Comparison of ENCODE assay signal across 31 cellular contexts in the genomic region with DNA sequence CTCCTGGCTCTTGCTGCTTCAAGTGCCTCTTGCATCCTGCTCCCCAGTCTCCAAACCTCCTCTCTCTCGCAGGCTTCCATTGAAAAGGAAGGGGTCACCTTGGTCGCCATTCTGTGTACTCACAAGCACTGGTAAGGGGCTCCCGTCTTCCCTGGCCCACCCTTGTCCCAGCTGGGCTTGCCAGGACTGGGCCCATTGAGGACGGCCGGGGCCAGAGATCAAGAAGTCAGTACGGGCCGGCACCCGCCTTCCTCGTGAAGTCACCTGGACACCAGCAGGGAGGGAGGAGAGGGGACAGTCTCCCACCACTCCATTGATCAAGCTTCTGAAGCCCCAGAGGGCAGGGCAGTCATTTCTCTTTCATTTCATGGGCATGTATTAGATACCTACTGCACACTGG. TPM values are rescaled to one million over a fixed set of nuclear protein-coding genes. Genes with fewer than 3 reads are reported as not detected.
"Had no signal": no experiment of that assay in that cellular context is flagged by ENCODE, and none has a peak within 500 bp of the region (broad histone marks: within the 10 kb centered on the region; RNA-seq: fewer than 3 reads in every experiment).

No MANE protein-coding gene starts in this region.

- H3K27me3 ChIP-seq: adrenal gland, body of pancreas, breast epithelium, MG63, SJCRH30 had no signal

- H3K9me3 ChIP-seq: adrenal gland, body of pancreas, breast epithelium, MG63, SJCRH30 had no signal

- H3K36me3 Mint-ChIP-seq: activated naive CD4-positive, alpha-beta T cell treated with anti-CD3 and anti-CD28 coated beads, Interleukin-2, amount 50 U/mL, for 72 hours had no signal

- H3K27ac ChIP-seq: adrenal gland, body of pancreas, breast epithelium, SJCRH30, SK-N-MC had no signal

- H3K4me3 Mint-ChIP-seq: activated CD4-positive, alpha-beta T cell treated with anti-CD3 and anti-CD28 coated beads for 36 hours; activated CD4-positive, alpha-beta T cell treated with anti-CD3 and anti-CD28 coated beads, Interleukin-2, amount 10 ng/mL, durations not matched to agents 7 days and 5 days; activated CD8-positive, alpha-beta T cell treated with anti-CD3 and anti-CD28 coated beads, Interleukin-2, amount 10 ng/mL, durations not matched to agents 7 days and 5 days; activated naive CD4-positive, alpha-beta T cell treated with anti-CD3 and anti-CD28 coated beads for 36 hours; activated T-cell treated with anti-CD3 and anti-CD28 coated beads, Interleukin-2, amount 50 U/mL, for 24 hours; T-helper 1 cell treated with Interleukin-12 subunit alpha and Interleukin-12 subunit beta and Interleukin-4 antibody, amounts not matched to agents 30 μg/mL and 1 μg/mL, for 36 hours; T-helper 2 cell treated with Interferon-gamma antibody and Interleukin-4, amounts not matched to agents 5 μg/mL and 100 μg/mL, for 36 hours had no signal

- H3K4me1 ChIP-seq: adrenal gland, breast epithelium, SJCRH30 had no signal

- H3K36me3 ChIP-seq: breast epithelium, MG63, SJCRH30 had no signal

- H3K27me3 Mint-ChIP-seq: activated CD4-positive, alpha-beta T cell treated with anti-CD3 and anti-CD28 coated beads for 36 hours; activated CD4-positive, alpha-beta T cell treated with anti-CD3 and anti-CD28 coated beads, Interleukin-2, amount 10 ng/mL, durations not matched to agents 7 days and 5 days; activated T-cell treated with anti-CD3 and anti-CD28 coated beads, Interleukin-2, amount 50 U/mL, for 24 hours had no signal

- H3K9me3 Mint-ChIP-seq: activated CD4-positive, alpha-beta T cell treated with anti-CD3 and anti-CD28 coated beads, Interleukin-2, amount 10 ng/mL, durations not matched to agents 7 days and 5 days; activated naive CD4-positive, alpha-beta T cell treated with anti-CD3 and anti-CD28 coated beads for 36 hours; activated naive CD4-positive, alpha-beta T cell treated with anti-CD3 and anti-CD28 coated beads, Interleukin-2, amount 50 U/mL, for 72 hours; activated T-cell treated with anti-CD3 and anti-CD28 coated beads, Interleukin-2, amount 50 U/mL, for 24 hours; T-helper 1 cell treated with Interleukin-12 subunit alpha and Interleukin-12 subunit beta and Interleukin-4 antibody, amounts not matched to agents 30 μg/mL and 1 μg/mL, for 36 hours; T-helper 2 cell treated with Interferon-gamma antibody and Interleukin-4, amounts not matched to agents 5 μg/mL and 100 μg/mL, for 36 hours had no signal

- H3K27ac Mint-ChIP-seq: activated CD4-positive, alpha-beta T cell treated with anti-CD3 and anti-CD28 coated beads for 36 hours; activated CD4-positive, alpha-beta T cell treated with anti-CD3 and anti-CD28 coated beads, Interleukin-2, amount 10 ng/mL, durations not matched to agents 7 days and 5 days; activated CD8-positive, alpha-beta T cell treated with anti-CD3 and anti-CD28 coated beads, Interleukin-2, amount 10 ng/mL, durations not matched to agents 7 days and 5 days; activated naive CD4-positive, alpha-beta T cell treated with anti-CD3 and anti-CD28 coated beads for 36 hours; activated T-cell treated with anti-CD3 and anti-CD28 coated beads, Interleukin-2, amount 50 U/mL, for 24 hours; T-helper 1 cell treated with Interleukin-12 subunit alpha and Interleukin-12 subunit beta and Interleukin-4 antibody, amounts not matched to agents 30 μg/mL and 1 μg/mL, for 36 hours; T-helper 2 cell treated with Interferon-gamma antibody and Interleukin-4, amounts not matched to agents 5 μg/mL and 100 μg/mL, for 36 hours had no signal

- H3K4me3 ChIP-seq: adrenal gland, body of pancreas, breast epithelium, MG63, SJCRH30, SK-N-MC had no signal

- DNase-seq: activated CD4-positive, alpha-beta T cell treated with anti-CD3 and anti-CD28 coated beads for 36 hours; activated CD4-positive, alpha-beta T cell treated with anti-CD3 and anti-CD28 coated beads, Interleukin-2, amount 10 ng/mL, durations not matched to agents 7 days and 5 days; activated CD4-positive, alpha-beta T cell treated with anti-CD3 and anti-CD28 coated beads, Interleukin-2, amount 50 U/mL, for 48 hours; activated CD8-positive, alpha-beta T cell treated with anti-CD3 and anti-CD28 coated beads, Interleukin-2, amount 10 ng/mL, durations not matched to agents 7 days and 5 days; activated gamma-delta T cell treated with Interleukin-2 at 50 U/mL for 16 hours; activated naive CD4-positive, alpha-beta T cell treated with anti-CD3 and anti-CD28 coated beads for 36 hours; activated T-cell treated with anti-CD3 and anti-CD28 coated beads, Interleukin-2, amount 50 U/mL, for 24 hours; adrenal gland; body of pancreas; caudate nucleus; Kasumi-1; KG1; MG63; NCI-H1048; NCI-H1105 treated with DMSO at 0.1 percent for 48 hours; NCI-H1436; NCI-H1694; NCI-H1930; NCI-H2081 treated with DMSO at 0.1 percent for 48 hours; NCI-H345; NCI-H524 treated with DMSO at 0.1 percent for 48 hours; SHP77; SJCRH30 had no signal

- ATAC-seq: activated CD4-positive, alpha-beta T cell treated with anti-CD3 and anti-CD28 coated beads for 36 hours; activated CD8-positive, alpha-beta T cell treated with anti-CD3 and anti-CD28 coated beads, Interleukin-2, amount 10 ng/mL, durations not matched to agents 7 days and 5 days; activated naive CD4-positive, alpha-beta T cell treated with anti-CD3 and anti-CD28 coated beads, Interleukin-2, amount 50 U/mL, for 72 hours; body of pancreas; Panc1 had no signal

- H3K4me1 Mint-ChIP-seq: activated CD4-positive, alpha-beta T cell treated with anti-CD3 and anti-CD28 coated beads for 36 hours; activated CD4-positive, alpha-beta T cell treated with anti-CD3 and anti-CD28 coated beads, Interleukin-2, amount 10 ng/mL, durations not matched to agents 7 days and 5 days had no signal

RNA-seq across cellular contexts. Expression of a gene that starts 16.0 kb away (rescaled TPM):
- total RNA-seq: activated CD4-positive, alpha-beta T cell treated with anti-CD3 and anti-CD28 coated beads for 36 hours; activated CD4-positive, alpha-beta T cell treated with anti-CD3 and anti-CD28 coated beads, Interleukin-2, amount 10 ng/mL, durations not matched to agents 7 days and 5 days; activated CD8-positive, alpha-beta T cell treated with anti-CD3 and anti-CD28 coated beads, Interleukin-2, amount 10 ng/mL, durations not matched to agents 7 days and 5 days; activated naive CD4-positive, alpha-beta T cell treated with anti-CD3 and anti-CD28 coated beads for 36 hours; activated naive CD4-positive, alpha-beta T cell treated with anti-CD3 and anti-CD28 coated beads, Interleukin-2, amount 50 U/mL, for 72 hours; RPMI7951; SJCRH30 had no signal

RNA-seq across cellular contexts. Expression of a gene that starts 41.4 kb away (rescaled TPM):
- total RNA-seq: activated naive CD4-positive, alpha-beta T cell treated with anti-CD3 and anti-CD28 coated beads for 36 hours; activated naive CD4-positive, alpha-beta T cell treated with anti-CD3 and anti-CD28 coated beads, Interleukin-2, amount 50 U/mL, for 72 hours; astrocyte had no signal
